In genomic region chr2:148687543-148687942, GRCh38 we compare ENCODE assay signal across 34 cellular contexts.
"Had no signal": no experiment of that assay in that cellular context is flagged by ENCODE, and none has a peak within 500 bp of the region (broad histone marks: within the 10 kb centered on the region; RNA-seq: fewer than 3 reads in every experiment).

No MANE protein-coding gene starts in this region.

- H3K27ac ChIP-seq: brain microvascular endothelial cell, WERI-Rb-1 had no signal

- DNase-seq: activated CD4-positive, alpha-beta memory T cell treated with anti-CD3 and anti-CD28 coated beads, Interleukin-2, amount 10 ng/mL, durations not matched to agents 7 days and 5 days; activated CD4-positive, alpha-beta T cell treated with anti-CD3 and anti-CD28 coated beads for 1 hour; activated CD4-positive, alpha-beta T cell treated with anti-CD3 and anti-CD28 coated beads for 48 hours; activated CD4-positive, CD25-positive, alpha-beta regulatory T cell; activated CD8-positive, alpha-beta memory T cell treated with anti-CD3 and anti-CD28 coated beads for 24 hours; activated CD8-positive, alpha-beta memory T cell treated with anti-CD3 and anti-CD28 coated beads, Interleukin-2, amount 10 ng/mL, durations not matched to agents 7 days and 5 days; activated CD8-positive, alpha-beta memory T cell treated with anti-CD3 and anti-CD28 coated beads, Interleukin-2, amount 50 U/mL, for 48 hours; activated effector memory CD4-positive, alpha-beta T cell treated with anti-CD3 and anti-CD28 coated beads, Interleukin-2, amount 50 U/mL, for 16 hours; activated naive CD4-positive, alpha-beta T cell; activated naive CD4-positive, alpha-beta T cell treated with anti-CD3 and anti-CD28 coated beads, Interleukin-2, amount 50 U/mL, for 16 hours; activated naive CD8-positive, alpha-beta T cell treated with anti-CD3 and anti-CD28 coated beads for 36 hours; activated T-cell treated with anti-CD3 and anti-CD28 coated beads, Interleukin-2, amount 50 U/mL, for 72 hours; amniotic stem cell; aorta; brain microvascular endothelial cell; central memory CD4-positive, alpha-beta T cell; KG1; MM.1S; NCI-H1092; NCI-H1436 treated with DMSO at 0.1 percent for 48 hours; NCI-H1694 treated with DMSO at 0.1 percent for 48 hours; NCI-H2029; NCI-H345; NCI-H510A; NCI-H526; NCI-H748 treated with DMSO at 0.1 percent for 48 hours; OCI-M1; Right ventricle myocardium superior; SW 1271; T-helper 1 cell; T-helper 2 cell; T-helper 9 cell; WERI-Rb-1 had no signal

- ATAC-seq: activated CD8-positive, alpha-beta memory T cell treated with anti-CD3 and anti-CD28 coated beads, Interleukin-2, amount 10 ng/mL, durations not matched to agents 7 days and 5 days; activated T-cell treated with anti-CD3 and anti-CD28 coated beads, Interleukin-2, amount 50 U/mL, for 72 hours; activated T-helper 17 cell treated with anti-CD3 and anti-CD28 coated beads, Interleukin-2, amount 50 U/mL, for 72 hours had no signal

- H3K27me3 ChIP-seq: brain microvascular endothelial cell had no signal

- H3K36me3 ChIP-seq: brain microvascular endothelial cell had no signal
